10 cellular contexts compared by ENCODE assay signal in the genomic region with DNA sequence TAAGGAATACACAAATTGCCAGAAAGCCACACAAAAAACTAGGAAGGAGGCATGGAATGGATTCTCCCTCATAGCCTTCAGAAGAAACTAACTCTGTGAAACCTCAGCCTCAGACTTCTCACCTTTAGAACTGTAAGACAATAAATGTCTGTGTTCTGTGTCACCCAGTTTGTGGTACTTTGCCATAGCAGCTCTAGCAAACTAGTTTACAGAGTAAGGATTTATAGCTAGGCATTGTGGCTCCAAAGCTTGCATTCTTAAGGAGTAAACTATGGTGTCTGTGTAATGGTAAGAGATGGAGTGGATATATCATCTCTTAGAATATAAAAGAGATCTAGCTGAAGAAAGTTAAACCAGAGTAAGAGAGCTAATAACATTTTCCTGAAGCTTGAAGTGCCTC. TPM values are rescaled to one million over a fixed set of nuclear protein-coding genes. Genes with fewer than 3 reads are reported as not detected.
"Had no signal": no experiment of that assay in that cellular context is flagged by ENCODE, and none has a peak within 500 bp of the region (broad histone marks: within the 10 kb centered on the region; RNA-seq: fewer than 3 reads in every experiment).

No MANE protein-coding gene starts in this region.

- DNase-seq: GM23248, GOT3, H7, H9, HCEC 1CT, HFFc6 had no signal

- H3K4me1 ChIP-seq: HAP-1 had no signal

- H3K9ac ChIP-seq: GM23248 had no signal

- H3K4me3 ChIP-seq: GM23248, GM23338, HAP-1 had no signal

- H3K36me3 ChIP-seq: HAP-1 had no signal

- H3K27ac ChIP-seq: GM23248 had no signal

- FAIRE-seq: H1, H54 had no signal

- H3K9me3 ChIP-seq: HAP-1 had no signal

RNA-seq across cellular contexts. Expression of gene EPHA6, which starts 18.9 kb away (rescaled TPM):
- total RNA-seq: GM23248, HFFc6 had no signal
- polyA plus RNA-seq: GM23248 had no signal
